29 cellular contexts compared by ENCODE assay signal in genomic region chr12:105852496-105852895, GRCh38.
DNase-seq lines count a peak whose midpoint lies in the region; ATAC-seq, FAIRE-seq and TF ChIP-seq lines count a peak whose summit lies in the region.
"Had no signal": no experiment of that assay in that cellular context is flagged by ENCODE, and none has a peak within 500 bp of the region (broad histone marks: within the 10 kb centered on the region; RNA-seq: fewer than 3 reads in every experiment).

No MANE protein-coding gene starts in this region.

- H3K27me3 ChIP-seq in breast epithelium (no peaks in the 10 kb centered on the region), endothelial cell of umbilical vein (ENCODE audit: control insufficient read depth in 2 of 2, insufficient read depth in 2 of 2, low read length in 2 of 2) (no peaks in the 10 kb centered on the region), skeletal muscle tissue (ENCODE audit: control insufficient read depth in 3 of 3, insufficient read depth in 3 of 3, low read length in 3 of 3) (no peaks in the 10 kb centered on the region)
- H3K27me3 ChIP-seq: suprapubic skin had no signal

- H3K27ac Mint-ChIP-seq in MCF 10A (ENCODE audit: low read depth, unreplicated experiment) (no peak overlapping the region), mesothelial cell of epicardium (peak overlapping the region; percentile 90)
- H3K27ac Mint-ChIP-seq in stimulated activated naive B cell treated with anti-CD40 and anti-IgM and Interleukin-4, amounts not matched to agents 10 μg/mL and 1 μg/mL and 100 μg/mL, for 72 hours, result no peak overlapping the region
- H3K27ac Mint-ChIP-seq: activated CD4-positive, alpha-beta T cell treated with anti-CD3 and anti-CD28 coated beads for 36 hours; activated naive CD4-positive, alpha-beta T cell treated with anti-CD3 and anti-CD28 coated beads, Interleukin-2, amount 50 U/mL, for 72 hours; stimulated activated memory B cell treated with anti-CD40 and anti-IgM and Interleukin-4, amounts not matched to agents 10 μg/mL and 1 μg/mL and 100 μg/mL, for 72 hours had no signal

- H3K9ac ChIP-seq in endothelial cell of umbilical vein (replicated peaks; ENCODE audit: extremely low read depth, insufficient read depth, low read length), result no peak overlapping the region
- peak overlapping the region in 1 of 3 donors; percentile 24 for H3K9ac ChIP-seq in skeletal muscle tissue (ENCODE audit: low read depth in 1 of 3, low read length in 3 of 3)

- H3K4me3 Mint-ChIP-seq in MCF 10A (ENCODE audit: unreplicated experiment), result no peak overlapping the region
- no peak overlapping the region for H3K4me3 Mint-ChIP-seq in mesothelial cell of epicardium
- H3K4me3 Mint-ChIP-seq in stimulated activated naive B cell treated with anti-CD40 and anti-IgM and Interleukin-4, amounts not matched to agents 10 μg/mL and 1 μg/mL and 100 μg/mL, for 72 hours, result no peak overlapping the region
- H3K4me3 Mint-ChIP-seq: activated CD4-positive, alpha-beta T cell treated with anti-CD3 and anti-CD28 coated beads for 36 hours; H9; stimulated activated memory B cell treated with anti-CD40 and anti-IgM and Interleukin-4, amounts not matched to agents 10 μg/mL and 1 μg/mL and 100 μg/mL, for 72 hours had no signal

- POLR2A ChIA-PET in MCF 10A (lab: Yijun Ruan, JAX), result no interaction called here
- POLR2A ChIA-PET in endothelial cell of umbilical vein (lab: Charles Lee), result no interaction called here

- H3K27me3 Mint-ChIP-seq in MCF 10A (ENCODE audit: insufficient read depth, unreplicated experiment) (no peaks in the 10 kb centered on the region), mesothelial cell of epicardium (ENCODE audit: low read depth) (no peaks in the 10 kb centered on the region)
- peaks cover 6 to 12% of the 10 kb centered on the region in 2 donors for H3K27me3 Mint-ChIP-seq in stimulated activated naive B cell treated with anti-CD40 and anti-IgM and Interleukin-4, amounts not matched to agents 10 μg/mL and 1 μg/mL and 100 μg/mL, for 72 hours

- H3K4me3 ChIP-seq in breast epithelium (peak overlapping the region; percentile 23 to 57 (median 27)), endothelial cell of umbilical vein (replicated peaks in 1 of 3; ENCODE audit: insufficient read depth in 1 of 3, low read depth in 1 of 3, low read length in 3 of 3) (no peak overlapping the region), skeletal muscle tissue (ENCODE audit: low read length in 3 of 3) (peak overlapping the region; percentile 16 to 44 (median 33))
- H3K4me3 ChIP-seq: suprapubic skin had no signal

- H3K4me2 ChIP-seq in endothelial cell of umbilical vein (ENCODE audit: insufficient read depth, low read length), result no peak overlapping the region

- no peak for DNase-seq in breast epithelium (ENCODE audit: low spot score in 2 of 2)
- DNase-seq in MCF 10A (ENCODE audit: unreplicated experiment), result no peak
- DNase-seq in endothelial cell of umbilical vein (ENCODE audit: low read depth, low spot score), result no peak
- DNase-seq in mesothelial cell of epicardium (ENCODE audit: low spot score in 2 of 2, unreplicated experiment in 2 of 2), result no peak
- no peak for DNase-seq in stimulated activated naive B cell treated with anti-CD40 and anti-IgM and Interleukin-4, amounts not matched to agents 10 μg/mL and 1 μg/mL and 100 μg/mL, for 72 hours
- DNase-seq in erythroblast (lab: John Stamatoyannopoulos, UW), result no peak
- DNase-seq in activated CD4-positive, CD25-positive, alpha-beta regulatory T cell (lab: John Stamatoyannopoulos, UW), result no peak
- DNase-seq: activated CD4-positive, alpha-beta T cell treated with anti-CD3 and anti-CD28 coated beads for 36 hours; activated CD8-positive, alpha-beta memory T cell treated with anti-CD3 and anti-CD28 coated beads for 24 hours; activated T-cell treated with anti-CD3 and anti-CD28 coated beads for 4 hours; Caco-2; DMS53; effector CD8-positive, alpha-beta T cell; foreskin fibroblast; H9; NCI-H1105 treated with DMSO at 0.1 percent for 48 hours; NCI-H2029; NCI-H524; SHP77; T-helper 2 cell had no signal

- intact Hi-C loops in breast epithelium (cut with DNase I; ENCODE audit: low total_unique reads) (no loop called here), MCF 10A (cut with micrococcal nuclease) (no loop called here), endothelial cell of umbilical vein (cut with micrococcal nuclease) (loop anchor here (5.0 kb wide), 2 partner anchors 215 to 285 kb away; partner anchors contain the start of gene NUAK1)

- H3K9me3 ChIP-seq in breast epithelium, result no peaks in the 10 kb centered on the region
- H3K9me3 ChIP-seq in endothelial cell of umbilical vein (replicated peaks; ENCODE audit: control insufficient read depth, insufficient read depth, low read length), result no peaks in the 10 kb centered on the region
- H3K9me3 ChIP-seq in skeletal muscle tissue (ENCODE audit: control insufficient read depth in 3 of 3, low read length in 3 of 3), result no peaks in the 10 kb centered on the region
- H3K9me3 ChIP-seq: Caco-2, suprapubic skin had no signal

- H3K36me3 Mint-ChIP-seq in MCF 10A (ENCODE audit: insufficient read depth, unreplicated experiment) (no peaks in the 10 kb centered on the region), mesothelial cell of epicardium (no peaks in the 10 kb centered on the region)
- H3K36me3 Mint-ChIP-seq in stimulated activated naive B cell treated with anti-CD40 and anti-IgM and Interleukin-4, amounts not matched to agents 10 μg/mL and 1 μg/mL and 100 μg/mL, for 72 hours, result no peaks in the 10 kb centered on the region
- H3K36me3 Mint-ChIP-seq: activated naive CD4-positive, alpha-beta T cell treated with anti-CD3 and anti-CD28 coated beads, Interleukin-2, amount 50 U/mL, for 72 hours; stimulated activated memory B cell treated with anti-CD40 and anti-IgM and Interleukin-4, amounts not matched to agents 10 μg/mL and 1 μg/mL and 100 μg/mL, for 72 hours had no signal

- CTCF ChIA-PET in MCF 10A (lab: Yijun Ruan, JAX), result no interaction called here
- CTCF ChIA-PET in endothelial cell of umbilical vein (lab: Charles Lee), result interaction anchor here (0.7 kb wide), 1 partner anchor 112 kb away, joined by 3 read pairs; no protein-coding TSS in a partner anchor

- no peaks in the 10 kb centered on the region for H4K20me1 ChIP-seq in endothelial cell of umbilical vein (replicated peaks; ENCODE audit: control insufficient read depth, extremely low read depth, insufficient read depth, low read length)

- no peaks in the 10 kb centered on the region for H3K4me1 Mint-ChIP-seq in MCF 10A (ENCODE audit: insufficient read depth, unreplicated experiment)
- peaks cover 10% of the 10 kb centered on the region for H3K4me1 Mint-ChIP-seq in mesothelial cell of epicardium
- H3K4me1 Mint-ChIP-seq in stimulated activated naive B cell treated with anti-CD40 and anti-IgM and Interleukin-4, amounts not matched to agents 10 μg/mL and 1 μg/mL and 100 μg/mL, for 72 hours, result no peaks in the 10 kb centered on the region
- H3K4me1 Mint-ChIP-seq: activated CD4-positive, alpha-beta T cell treated with anti-CD3 and anti-CD28 coated beads for 36 hours; H9; stimulated activated memory B cell treated with anti-CD40 and anti-IgM and Interleukin-4, amounts not matched to agents 10 μg/mL and 1 μg/mL and 100 μg/mL, for 72 hours had no signal

- TF ChIP-seq CTCF in breast epithelium (IDR thresholded peaks at IDR 0.05) (no peak), MCF 10A (IDR thresholded peaks at IDR 0.05; ENCODE audit: unreplicated experiment) (no peak), endothelial cell of umbilical vein (IDR thresholded peaks at IDR 0.05; ENCODE audit: extremely low read depth in 1 of 2, insufficient read depth in 1 of 2, low read depth in 1 of 2, low read length in 2 of 2) (no peak), mesothelial cell of epicardium (IDR thresholded peaks at IDR 0.05; ENCODE audit: unreplicated experiment) (no peak)

- H3K9me3 Mint-ChIP-seq in MCF 10A (ENCODE audit: unreplicated experiment) (no peaks in the 10 kb centered on the region), mesothelial cell of epicardium (peaks cover 4% of the 10 kb centered on the region)
- H3K9me3 Mint-ChIP-seq in stimulated activated naive B cell treated with anti-CD40 and anti-IgM and Interleukin-4, amounts not matched to agents 10 μg/mL and 1 μg/mL and 100 μg/mL, for 72 hours, result peaks cover 4 to 5% of the 10 kb centered on the region in 2 donors
- H3K9me3 Mint-ChIP-seq: H9 had no signal

- no peak for ATAC-seq in stimulated activated naive B cell treated with anti-CD40 and anti-IgM and Interleukin-4, amounts not matched to agents 10 μg/mL and 1 μg/mL and 100 μg/mL, for 72 hours (replicated peaks)
- ATAC-seq: activated CD4-positive, alpha-beta T cell treated with anti-CD3 and anti-CD28 coated beads for 36 hours; activated naive CD4-positive, alpha-beta T cell treated with anti-CD3 and anti-CD28 coated beads, Interleukin-2, amount 50 U/mL, for 72 hours; stimulated activated memory B cell treated with anti-CD40 and anti-IgM and Interleukin-4, amounts not matched to agents 10 μg/mL and 1 μg/mL and 100 μg/mL, for 72 hours had no signal

- H3K9me1 ChIP-seq in endothelial cell of umbilical vein (replicated peaks; ENCODE audit: control insufficient read depth, extremely low read depth, insufficient read depth, low read length), result no peaks in the 10 kb centered on the region

- dilution Hi-C loops in endothelial cell of umbilical vein (cut with MboI; ENCODE audit: extremely low pct_ligation_motif_present, low sequenced_read_pairs), result no loop called here

- H3K79me2 ChIP-seq in endothelial cell of umbilical vein (ENCODE audit: control insufficient read depth, insufficient read depth, low read length), result no peaks in the 10 kb centered on the region

- no peaks in the 10 kb centered on the region for H3K36me3 ChIP-seq in breast epithelium
- no peaks in the 10 kb centered on the region for H3K36me3 ChIP-seq in endothelial cell of umbilical vein (ENCODE audit: control insufficient read depth in 2 of 2, extremely low read depth in 1 of 2, insufficient read depth in 2 of 2, low read length in 2 of 2)
- H3K36me3 ChIP-seq in skeletal muscle tissue (ENCODE audit: control insufficient read depth in 3 of 3, insufficient read depth in 3 of 3, low read length in 3 of 3), result no peaks in the 10 kb centered on the region
- H3K36me3 ChIP-seq: suprapubic skin had no signal

- FAIRE-seq in endothelial cell of umbilical vein (lab: Jason Lieb, UNC), result peak; percentile 46
- FAIRE-seq: colon, GM12891 had no signal

- TF ChIP-seq POLR2A in breast epithelium (IDR thresholded peaks at IDR 0.05) (no peak), endothelial cell of umbilical vein (IDR thresholded peaks at IDR 0.05; ENCODE audit: low read depth, low read length) (no peak), erythroblast (IDR thresholded peaks at IDR 0.05; ENCODE audit: low read length) (no peak)

- H3K27ac ChIP-seq in breast epithelium (peak overlapping the region; percentile 66 to 76), endothelial cell of umbilical vein (ENCODE audit: insufficient read depth, low read depth, low read length) (no peak overlapping the region), skeletal muscle tissue (ENCODE audit: low read depth, low read length) (peak overlapping the region; percentile 21)
- H3K27ac ChIP-seq: 22Rv1, C4-2B, epithelial cell of prostate, suprapubic skin had no signal

- no peaks in the 10 kb centered on the region for H3K4me1 ChIP-seq in breast epithelium
- peaks cover 23% of the 10 kb centered on the region for H3K4me1 ChIP-seq in endothelial cell of umbilical vein (ENCODE audit: control insufficient read depth, extremely low read depth, insufficient read depth, low read length)
- peaks cover 6 to 9% (median 7%) of the 10 kb centered on the region in 3 donors for H3K4me1 ChIP-seq in skeletal muscle tissue (ENCODE audit: control insufficient read depth in 3 of 3, insufficient read depth in 3 of 3, low read length in 3 of 3)
- H3K4me1 ChIP-seq: Caco-2 had no signal

- peak overlapping the region; percentile 7 for H2AFZ ChIP-seq in endothelial cell of umbilical vein (ENCODE audit: low read depth, low read length)

- no TSS peak for BruUV-seq in MCF 10A (replicated peaks; lab: Mats Ljungman, UMichigan)
- BruUV-seq in endothelial cell of umbilical vein (replicated peaks; lab: Mats Ljungman, UMichigan), result no TSS peak

Comparison
In these comparisons a context has a peak if more than half of its experiments do, and no peak if none do; other contexts are left out.
1. H3K4me3 ChIP-seq: peak in breast epithelium (3 of 3) and skeletal muscle tissue (3 of 3); none in endothelial cell of umbilical vein (0 of 3).